Comparison of ENCODE assay signal across 1 cellular context in genomic region chr5:10705736-10706135, GRCh38.
TF ChIP-seq lines count a peak whose summit lies in the region.

No MANE protein-coding gene starts in this region.

TF ChIP-seq in endothelial cell of umbilical vein, 7 proteins besides CTCF, POLR2A, EP300 and RAD21:
- TF ChIP-seq POLR2AphosphoS5 (IDR thresholded peaks at IDR 0.05; ENCODE audit: insufficient read depth, low read depth, low read length) (no peak), GATA2 (IDR thresholded peaks at IDR 0.05; ENCODE audit: insufficient read depth, insufficient read length, low read depth, low read length) (no peak), MYC (IDR thresholded peaks at IDR 0.05; ENCODE audit: low read depth, low read length) (no peak), EZH2 (IDR thresholded peaks at IDR 0.05; ENCODE audit: borderline replicate concordance, low read depth, low read length, severe bottlenecking) (no peak), FOS (IDR thresholded peaks at IDR 0.05; ENCODE audit: borderline replicate concordance, insufficient read depth, low read length) (no peak), JUN (IDR thresholded peaks at IDR 0.05; ENCODE audit: borderline replicate concordance, insufficient read depth, insufficient read length, low read depth) (no peak), MAX (IDR thresholded peaks at IDR 0.05; ENCODE audit: insufficient read depth, insufficient read length) (no peak)
